Comparison of ENCODE assay signal across 10 cellular contexts in genomic region chr5:3197699-3198098, GRCh38.
DNase-seq lines count a peak whose midpoint lies in the region; ATAC-seq and TF ChIP-seq lines count a peak whose summit lies in the region.
"Had no signal": no experiment of that assay in that cellular context is flagged by ENCODE, and none has a peak within 500 bp of the region (broad histone marks: within the 10 kb centered on the region; RNA-seq: fewer than 3 reads in every experiment).

No MANE protein-coding gene starts in this region.

- no peak overlapping the region for H2AFZ ChIP-seq in mammary epithelial cell (ENCODE audit: low read depth, low read length)

- H3K4me1 ChIP-seq in BLaER1 (peaks cover 44% of the 10 kb centered on the region), mammary epithelial cell (ENCODE audit: insufficient read depth, low read length) (no peaks in the 10 kb centered on the region)

- H3K27me3 Mint-ChIP-seq in brain (peaks cover 66% of the 10 kb centered on the region), osteocyte (ENCODE audit: unreplicated experiment) (peaks cover 3% of the 10 kb centered on the region)

- DNase-seq in NCI-H1436 (lab: John Stamatoyannopoulos, UW): peak; percentile 71
- DNase-seq in left kidney (ENCODE audit: low read depth, low spot score): peak; percentile 87
- DNase-seq in left lobe of liver (ENCODE audit: low spot score): no peak
- no peak for DNase-seq in mammary epithelial cell
- DNase-seq in osteocyte (ENCODE audit: extremely low spot score, unreplicated experiment): no peak
- DNase-seq: activated T-cell treated with anti-CD3 and anti-CD28 coated beads, Interleukin-2, amount 50 U/mL, for 48 hours had no signal

- ATAC-seq in left lobe of liver (no peak), GM21447 (IDR thresholded peaks at IDR 0.05; ENCODE audit: unreplicated experiment) (no peak)

- peak overlapping the region in 4 of 5 experiments; percentile 44 to 86 (median 70) for H3K27ac Mint-ChIP-seq in brain
- H3K27ac Mint-ChIP-seq in osteocyte (ENCODE audit: unreplicated experiment): no peak overlapping the region

- no TSS peak for BruUV-seq in mammary epithelial cell (replicated peaks; lab: Mats Ljungman, UMichigan)

- peak overlapping the region; percentile 56; the same call in 1 of the 2 replicates for H3K9ac ChIP-seq in BLaER1
- no peak overlapping the region for H3K9ac ChIP-seq in mammary epithelial cell (ENCODE audit: insufficient read depth, low read length)

- no peaks in the 10 kb centered on the region for H4K20me1 ChIP-seq in BLaER1
- H4K20me1 ChIP-seq in mammary epithelial cell (ENCODE audit: insufficient read depth, low read length): no peaks in the 10 kb centered on the region

- no peaks in the 10 kb centered on the region for H3K36me3 ChIP-seq in BLaER1
- no peaks in the 10 kb centered on the region for H3K36me3 ChIP-seq in mammary epithelial cell (ENCODE audit: insufficient read depth, low read length)
- H3K36me3 ChIP-seq: HAP-1 had no signal

- intact Hi-C loops in mammary epithelial cell (cut with micrococcal nuclease): no loop called here

- no peaks in the 10 kb centered on the region for H3K9me3 ChIP-seq in BLaER1
- peaks cover 6% of the 10 kb centered on the region for H3K9me3 ChIP-seq in mammary epithelial cell (replicated peaks; ENCODE audit: insufficient read depth, low read length)
- H3K9me3 ChIP-seq: HAP-1 had no signal

- H3K9me3 Mint-ChIP-seq in brain (peaks cover 0 to 3% (median 0%) of the 10 kb centered on the region in 5 experiments), osteocyte (ENCODE audit: unreplicated experiment) (peaks cover 15% of the 10 kb centered on the region)

- peak in 1 of 2 experiments; percentile 32 for TF ChIP-seq CTCF in brain (conservative IDR thresholded peaks at IDR 0.05)
- TF ChIP-seq CTCF in mammary epithelial cell (conservative IDR thresholded peaks at IDR 0.05 in 1 of 2, IDR thresholded peaks at IDR 0.05 in 1 of 2; ENCODE audit: extremely low read depth in 1 of 2, insufficient read depth in 1 of 2, low read depth in 1 of 2, low read length in 2 of 2): no peak
- TF ChIP-seq CTCF in osteocyte (IDR thresholded peaks at IDR 0.05): no peak

- peaks cover 56% of the 10 kb centered on the region for H3K4me1 Mint-ChIP-seq in brain
- H3K4me1 Mint-ChIP-seq in osteocyte (ENCODE audit: unreplicated experiment): no peaks in the 10 kb centered on the region

- H3K4me2 ChIP-seq in BLaER1: peak overlapping the region; percentile 85
- no peak overlapping the region for H3K4me2 ChIP-seq in mammary epithelial cell (ENCODE audit: insufficient read depth, low read depth, low read length)

- in situ Hi-C loops in mammary epithelial cell (cut with MboI; ENCODE audit: low sequenced_read_pairs in 2 of 2): no loop called here

- peak overlapping the region; percentile 61 for H3K4me3 ChIP-seq in BLaER1
- H3K4me3 ChIP-seq in mammary epithelial cell (replicated peaks in 1 of 3; ENCODE audit: insufficient read depth in 1 of 3, low read depth in 2 of 3, low read length in 3 of 3): no peak overlapping the region
- H3K4me3 ChIP-seq: HAP-1 had no signal

- H3K27me3 ChIP-seq in BLaER1: no peaks in the 10 kb centered on the region
- H3K27me3 ChIP-seq in mammary epithelial cell (ENCODE audit: insufficient read depth, low read length): peaks cover 2% of the 10 kb centered on the region

- H3K36me3 Mint-ChIP-seq in brain (no peaks in the 10 kb centered on the region), osteocyte (ENCODE audit: unreplicated experiment) (no peaks in the 10 kb centered on the region)

- dilution Hi-C loops in mammary epithelial cell (cut with HindIII; ENCODE audit: low sequenced_read_pairs): no loop called here

- WGBS in mammary epithelial cell (ENCODE audit: low coverage, missing lambda C conversion rate): 22% methylated on average over 11 of the region's 18 CpGs

- CTCF ChIA-PET in mammary epithelial cell (lab: Charles Lee; ENCODE audit: low non-redundant PET): no interaction called here

- H3K27ac ChIP-seq in BLaER1 (no peak overlapping the region; the same call in 1 of the 2 replicates), mammary epithelial cell (ENCODE audit: insufficient read depth, low read depth, low read length) (no peak overlapping the region)

- peak overlapping the region; percentile 74 to 83 (median 82) for H3K4me3 Mint-ChIP-seq in brain
- no peak overlapping the region for H3K4me3 Mint-ChIP-seq in osteocyte (ENCODE audit: unreplicated experiment)

- no peaks in the 10 kb centered on the region for H3K79me2 ChIP-seq in mammary epithelial cell (ENCODE audit: insufficient read depth, low read length)

Comparison
In these comparisons a context has a peak if more than half of its experiments do, and no peak if none do; other contexts are left out.
1. DNase-seq: peak in NCI-H1436 (single experiment) and left kidney (single experiment); none in left lobe of liver (single experiment), mammary epithelial cell (single experiment) and osteocyte (single experiment).